8 cellular contexts compared by ENCODE assay signal in genomic region chr19:4375164-4375619, GRCh38.
DNase-seq lines count a peak whose midpoint lies in the region; ATAC-seq and TF ChIP-seq lines count a peak whose summit lies in the region.

No MANE protein-coding gene starts in this region.

- peaks cover 84% of the 10 kb centered on the region for H3K4me1 Mint-ChIP-seq in stimulated activated effector memory CD8-positive, alpha-beta T cell treated with anti-CD3 and anti-CD28 coated beads, Interleukin-12 subunit alpha, Interleukin-12 subunit beta, amount 100 ng/mL, for 72 hours

- peaks cover 98 to 100% (median 100%) of the 10 kb centered on the region in 11 experiments for H4K20me1 ChIP-seq in BLaER1 treated with 17β-estradiol and CSF1 and Interleukin-3, amounts not matched to agents 10 nM and 100 nM

- ATAC-seq in stimulated activated effector memory CD8-positive, alpha-beta T cell treated with anti-CD3 and anti-CD28 coated beads, Interleukin-12 subunit alpha, Interleukin-12 subunit beta, amount 100 ng/mL, for 72 hours = no peak
- ATAC-seq in GM21390 (IDR thresholded peaks at IDR 0.05; ENCODE audit: unreplicated experiment) = no peak

- TF ChIP-seq CTCF in coronary artery (IDR thresholded peaks at IDR 0.05) = no peak

- peak; percentile 4 for DNase-seq in NCI-H146 treated with DMSO at 0.1 percent for 48 hours (lab: John Stamatoyannopoulos, UW; ENCODE audit: unreplicated experiment)
- no peak for DNase-seq in coronary artery (ENCODE audit: low spot score)
- no peak for DNase-seq in NCI-H128 (lab: John Stamatoyannopoulos, UW; ENCODE audit: unreplicated experiment)
- no peak for DNase-seq in central memory CD4-positive, alpha-beta T cell
- no peak for DNase-seq in stimulated activated effector memory CD8-positive, alpha-beta T cell treated with anti-CD3 and anti-CD28 coated beads, Interleukin-12 subunit alpha, Interleukin-12 subunit beta, amount 100 ng/mL, for 72 hours (ENCODE audit: low spot score in 2 of 2)

- no peaks in the 10 kb centered on the region for H3K27me3 ChIP-seq in BLaER1 treated with 17β-estradiol and CSF1 and Interleukin-3, amounts not matched to agents 10 nM and 100 nM
- H3K27me3 ChIP-seq in muscle layer of duodenum (ENCODE audit: low read depth, low read length) = no peaks in the 10 kb centered on the region

- H3K4me3 Mint-ChIP-seq in stimulated activated effector memory CD8-positive, alpha-beta T cell treated with anti-CD3 and anti-CD28 coated beads, Interleukin-12 subunit alpha, Interleukin-12 subunit beta, amount 100 ng/mL, for 72 hours = no peak overlapping the region

- no peak overlapping the region for H3K27ac Mint-ChIP-seq in stimulated activated effector memory CD8-positive, alpha-beta T cell treated with anti-CD3 and anti-CD28 coated beads, Interleukin-12 subunit alpha, Interleukin-12 subunit beta, amount 100 ng/mL, for 72 hours

- peaks cover 36% of the 10 kb centered on the region for H3K36me3 Mint-ChIP-seq in stimulated activated effector memory CD8-positive, alpha-beta T cell treated with anti-CD3 and anti-CD28 coated beads, Interleukin-12 subunit alpha, Interleukin-12 subunit beta, amount 100 ng/mL, for 72 hours

- H3K36me3 ChIP-seq in BLaER1 treated with 17β-estradiol and CSF1 and Interleukin-3, amounts not matched to agents 10 nM and 100 nM = peaks cover 0 to 40% (median 16%) of the 10 kb centered on the region in 11 experiments; a peak in 14 of 22 replicates
- peaks cover 0 to 7% of the 10 kb centered on the region in 2 donors for H3K36me3 ChIP-seq in muscle layer of duodenum (ENCODE audit: control insufficient read depth in 1 of 2, insufficient read depth in 2 of 2, low read length in 2 of 2)

- H3K4me3 ChIP-seq in BLaER1 treated with 17β-estradiol and CSF1 and Interleukin-3, amounts not matched to agents 10 nM and 100 nM = peak overlapping the region in 9 of 10 experiments; percentile 4 to 56 (median 44); a peak in 17 of 20 replicates
- H3K4me3 ChIP-seq in coronary artery = peak overlapping the region; percentile 50
- no peak overlapping the region for H3K4me3 ChIP-seq in muscle layer of duodenum (ENCODE audit: low read depth in 1 of 2, low read length in 2 of 2)

- H3K27ac ChIP-seq in BLaER1 treated with 17β-estradiol and CSF1 and Interleukin-3, amounts not matched to agents 10 nM and 100 nM = peak overlapping the region; percentile 53 to 81 (median 73)
- H3K27ac ChIP-seq in coronary artery (peak overlapping the region; percentile 76 to 97), muscle layer of duodenum (ENCODE audit: low read length) (peak overlapping the region; percentile 62)

- H3K9ac ChIP-seq in BLaER1 treated with 17β-estradiol and CSF1 and Interleukin-3, amounts not matched to agents 10 nM and 100 nM = peak overlapping the region; percentile 40 to 82 (median 69)

- no peaks in the 10 kb centered on the region for H3K9me3 ChIP-seq in BLaER1 treated with 17β-estradiol and CSF1 and Interleukin-3, amounts not matched to agents 10 nM and 100 nM (replicated peaks in 1 of 11)
- no peaks in the 10 kb centered on the region for H3K9me3 ChIP-seq in muscle layer of duodenum (ENCODE audit: control insufficient read depth in 1 of 2, low read length in 2 of 2)

- H3K4me1 ChIP-seq in BLaER1 treated with 17β-estradiol and CSF1 and Interleukin-3, amounts not matched to agents 10 nM and 100 nM = peaks cover 99 to 100% (median 100%) of the 10 kb centered on the region in 10 experiments
- peaks cover 35 to 73% of the 10 kb centered on the region in 2 donors for H3K4me1 ChIP-seq in muscle layer of duodenum (ENCODE audit: control insufficient read depth in 1 of 2, insufficient read depth in 2 of 2, low read length in 2 of 2)

- H3K4me2 ChIP-seq in BLaER1 treated with 17β-estradiol and CSF1 and Interleukin-3, amounts not matched to agents 10 nM and 100 nM = peak overlapping the region; percentile 96 to 100 (median 99)

- H3K9me3 Mint-ChIP-seq in stimulated activated effector memory CD8-positive, alpha-beta T cell treated with anti-CD3 and anti-CD28 coated beads, Interleukin-12 subunit alpha, Interleukin-12 subunit beta, amount 100 ng/mL, for 72 hours = no peaks in the 10 kb centered on the region

Comparison
In these comparisons a context has a peak if more than half of its experiments do, and no peak if none do; other contexts are left out.
1. H3K4me3 ChIP-seq: peak in BLaER1 treated with 17β-estradiol and CSF1 and Interleukin-3, amounts not matched to agents 10 nM and 100 nM (9 of 10) and coronary artery (single experiment); none in muscle layer of duodenum (0 of 2).
2. Peak in every context shown above with its lines, with median percentiles within 50 percentile points of each other: H3K27ac ChIP-seq.